Comparison of ENCODE assay signal across 1 cellular context in genomic region chr19:56348289-56348877, GRCh38.
TF ChIP-seq lines count a peak whose summit lies in the region.

No MANE protein-coding gene starts in this region.

TF ChIP-seq in H1, 55 proteins besides CTCF, POLR2A, EP300 and RAD21 (continued from another document):
- TF ChIP-seq TCF12 (IDR thresholded peaks at IDR 0.05; ENCODE audit: low read depth, low read length), result no peak
- peak; percentile 100 for TF ChIP-seq KDM1A (IDR thresholded peaks at IDR 0.05; ENCODE audit: borderline replicate concordance, low read length)
- peak; percentile 60 to 99; a peak in 2 of 4 replicates for TF ChIP-seq HDAC2 (IDR thresholded peaks at IDR 0.05; ENCODE audit: borderline replicate concordance in 1 of 2, low read depth in 2 of 2, low read length in 2 of 2)
- 0 out of 2 replicates have a peak, but pooled peaks have one; percentile 13 for TF ChIP-seq SP1 (IDR thresholded peaks at IDR 0.05; ENCODE audit: low read depth, low read length)
- TF ChIP-seq PHF8 (conservative IDR thresholded peaks at IDR 0.05; ENCODE audit: low read depth, low read length), result no peak
- TF ChIP-seq YY1 (IDR thresholded peaks at IDR 0.05; ENCODE audit: low read depth, low read length), result no peak
- TF ChIP-seq MAX (IDR thresholded peaks at IDR 0.05), result peak; percentile 47; the same call in 1 of the 2 replicates
- no peak for TF ChIP-seq JUN (IDR thresholded peaks at IDR 0.05; ENCODE audit: low read depth, low read length)
- TF ChIP-seq EGR1 (IDR thresholded peaks at IDR 0.05; ENCODE audit: borderline replicate concordance, low read depth, low read length), result no peak
- no peak for TF ChIP-seq EZH2 (IDR thresholded peaks at IDR 0.05; ENCODE audit: low read depth, low read length, severe bottlenecking)
- TF ChIP-seq, protein P1, sequence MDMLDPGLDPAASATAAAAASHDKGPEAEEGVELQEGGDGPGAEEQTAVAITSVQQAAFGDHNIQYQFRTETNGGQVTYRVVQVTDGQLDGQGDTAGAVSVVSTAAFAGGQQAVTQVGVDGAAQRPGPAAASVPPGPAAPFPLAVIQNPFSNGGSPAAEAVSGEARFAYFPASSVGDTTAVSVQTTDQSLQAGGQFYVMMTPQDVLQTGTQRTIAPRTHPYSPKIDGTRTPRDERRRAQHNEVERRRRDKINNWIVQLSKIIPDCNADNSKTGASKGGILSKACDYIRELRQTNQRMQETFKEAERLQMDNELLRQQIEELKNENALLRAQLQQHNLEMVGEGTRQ (IDR thresholded peaks at IDR 0.05; ENCODE audit: low read length), result no peak
- no peak for TF ChIP-seq CBX5 (IDR thresholded peaks at IDR 0.05; ENCODE audit: low read depth, low read length)
